Comparison of ENCODE assay signal across 8 cellular contexts in the genomic region with DNA sequence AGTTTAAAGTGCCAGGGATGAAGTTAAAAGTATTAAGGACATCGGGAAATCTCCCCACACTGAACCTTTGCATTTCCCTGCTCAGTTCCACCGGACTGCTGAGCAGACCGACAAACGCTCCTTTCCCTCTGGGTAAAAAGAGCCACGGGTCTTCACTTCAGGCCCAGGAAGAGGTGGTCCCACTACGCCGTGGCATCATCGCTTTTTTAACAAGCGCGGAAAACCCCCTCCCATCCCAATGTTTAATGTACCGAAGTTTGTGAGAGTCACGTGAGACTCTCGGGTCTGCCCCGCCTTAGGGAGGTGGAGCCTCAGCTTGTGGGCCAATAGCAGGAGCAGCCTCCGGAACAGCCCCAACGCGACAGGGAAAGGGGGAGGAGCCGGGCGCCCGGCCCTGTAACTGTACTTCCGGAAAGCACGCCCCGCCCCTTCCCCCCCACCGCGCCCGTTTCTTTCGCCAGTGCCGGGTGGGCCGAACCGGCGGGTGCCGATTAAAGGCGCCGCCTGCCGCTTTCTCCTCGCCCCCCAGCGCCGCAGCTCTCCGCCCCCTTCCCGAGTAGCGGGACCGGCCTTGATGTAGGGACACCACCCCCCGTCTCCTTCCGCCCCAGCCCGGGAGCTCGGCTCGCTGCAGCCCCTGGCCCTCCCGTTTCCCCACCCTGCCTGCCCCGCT. TPM values are rescaled to one million over a fixed set of nuclear protein-coding genes. Genes with fewer than 3 reads are reported as not detected.
DNase-seq lines count a peak whose midpoint lies in the region; ATAC-seq, FAIRE-seq and TF ChIP-seq lines count a peak whose summit lies in the region.

No MANE protein-coding gene starts in this region.

- POLR2A ChIA-PET in WTC11 (lab: Charles Lee) = interaction anchor here (0.5 to 1.9 kb wide), 10 partner anchors 10 to 230 kb away, joined by 3 to 17 read pairs (median 6); a partner anchor contains a TSS

- H3K27ac ChIP-seq in small intestine (ENCODE audit: low read depth in 1 of 2, low read length in 1 of 2) = peak overlapping the region; percentile 94 to 97

- no peaks in the 10 kb centered on the region for H3K36me3 Mint-ChIP-seq in WTC11

- H3K27me3 ChIP-seq in small intestine (ENCODE audit: control insufficient read depth in 2 of 2, insufficient read depth in 2 of 2, low read length in 2 of 2) = no peaks in the 10 kb centered on the region

- in situ Hi-C loops in ACHN (cut with HindIII; ENCODE audit: low pct_ligation_motif_present, low pct_unique_long_range_greater_than_20kb, low sequenced_read_pairs) = no loop called here

- no peaks in the 10 kb centered on the region for H3K36me3 ChIP-seq in small intestine (ENCODE audit: control insufficient read depth in 2 of 2, insufficient read depth in 2 of 2, low read length in 2 of 2)

- no peaks in the 10 kb centered on the region for H3K4me1 ChIP-seq in small intestine (ENCODE audit: control insufficient read depth in 2 of 2, insufficient read depth in 1 of 2, low read depth in 1 of 2, low read length in 1 of 2)

- peak overlapping the region; percentile 99 for H3K27ac Mint-ChIP-seq in WTC11

- H3K9me3 ChIP-seq in small intestine (ENCODE audit: control insufficient read depth, low read depth) = no peaks in the 10 kb centered on the region

- H3K4me3 ChIP-seq in cardiac fibroblast (replicated peaks in 1 of 2; ENCODE audit: low read depth in 2 of 2, low read length in 2 of 2) = peak overlapping the region; percentile 64 to 93
- peak overlapping the region; percentile 92 to 95 for H3K4me3 ChIP-seq in small intestine (ENCODE audit: low read depth in 1 of 2, low read length in 2 of 2)

- peaks cover 4% of the 10 kb centered on the region; the same call in 1 of the 2 replicates for H3K27me3 Mint-ChIP-seq in WTC11 (ENCODE audit: low read depth)

- H3K4me1 Mint-ChIP-seq in WTC11 = peaks cover 20% of the 10 kb centered on the region

- WGBS in small intestine, 3 donors = 0 to 1% (median 1%) methylated on average over 34 to 49 of the region's 49 CpGs

- peak overlapping the region; percentile 85 for H3K4me3 Mint-ChIP-seq in WTC11

- ATAC-seq in GM18873 (IDR thresholded peaks at IDR 0.05; ENCODE audit: low FRiP score, unreplicated experiment) (peak; percentile 41), HG03135 (IDR thresholded peaks at IDR 0.05; ENCODE audit: unreplicated experiment) (peak; percentile 50), WTC11 (peak; percentile 86)

- no peak for FAIRE-seq in small intestine (lab: Jason Lieb, UNC)

- CTCF ChIA-PET in WTC11 (lab: Charles Lee) = interaction anchor here (0.7 to 2.4 kb wide), 10 partner anchors 12 to 1601 kb away, joined by 3 to 11 read pairs (median 4); no protein-coding TSS in a partner anchor

- TF ChIP-seq CTCF in WTC11 (IDR thresholded peaks at IDR 0.05) = no peak
- no peak for TF ChIP-seq CTCF in cardiac fibroblast (IDR thresholded peaks at IDR 0.05; ENCODE audit: low read depth, low read length)

- DNase-seq in ACHN = peak; percentile 97
- DNase-seq in NCI-H2227 treated with DMSO at 0.1 percent for 48 hours (lab: John Stamatoyannopoulos, UW) = peak; percentile 92
- peak; percentile 99 for DNase-seq in WTC11 (ENCODE audit: low spot score)
- peak; percentile 97 to 99 for DNase-seq in cardiac fibroblast (ENCODE audit: low read depth in 2 of 2)
- peak; percentile 94 for DNase-seq in iPS-NIHi7 (ENCODE audit: extremely low spot score)
- peak; percentile 98 for DNase-seq in small intestine

- peaks cover under 1% of the 10 kb centered on the region; the same call in 1 of the 2 replicates for H3K9me3 Mint-ChIP-seq in WTC11

TF ChIP-seq in WTC11, 78 proteins besides CTCF, POLR2A, EP300 and RAD21 (continues in another document):
- TF ChIP-seq SP1 (CRISPR knock-in tag; conservative IDR thresholded peaks at IDR 0.05) = peak; percentile 94
- TF ChIP-seq, protein P1, sequence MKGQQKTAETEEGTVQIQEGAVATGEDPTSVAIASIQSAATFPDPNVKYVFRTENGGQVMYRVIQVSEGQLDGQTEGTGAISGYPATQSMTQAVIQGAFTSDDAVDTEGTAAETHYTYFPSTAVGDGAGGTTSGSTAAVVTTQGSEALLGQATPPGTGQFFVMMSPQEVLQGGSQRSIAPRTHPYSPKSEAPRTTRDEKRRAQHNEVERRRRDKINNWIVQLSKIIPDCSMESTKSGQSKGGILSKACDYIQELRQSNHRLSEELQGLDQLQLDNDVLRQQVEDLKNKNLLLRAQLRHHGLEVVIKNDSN (CRISPR knock-in tag; IDR thresholded peaks at IDR 0.05) = peak; percentile 91
- TF ChIP-seq MYBL2 (CRISPR knock-in tag; IDR thresholded peaks at IDR 0.05) = peak; percentile 56; the same call in 1 of the 2 replicates
- TF ChIP-seq TP53 (CRISPR knock-in tag; IDR thresholded peaks at IDR 0.05) = 0 out of 2 replicates have a peak, but pooled peaks have one; percentile 44
- TF ChIP-seq, protein P2, sequence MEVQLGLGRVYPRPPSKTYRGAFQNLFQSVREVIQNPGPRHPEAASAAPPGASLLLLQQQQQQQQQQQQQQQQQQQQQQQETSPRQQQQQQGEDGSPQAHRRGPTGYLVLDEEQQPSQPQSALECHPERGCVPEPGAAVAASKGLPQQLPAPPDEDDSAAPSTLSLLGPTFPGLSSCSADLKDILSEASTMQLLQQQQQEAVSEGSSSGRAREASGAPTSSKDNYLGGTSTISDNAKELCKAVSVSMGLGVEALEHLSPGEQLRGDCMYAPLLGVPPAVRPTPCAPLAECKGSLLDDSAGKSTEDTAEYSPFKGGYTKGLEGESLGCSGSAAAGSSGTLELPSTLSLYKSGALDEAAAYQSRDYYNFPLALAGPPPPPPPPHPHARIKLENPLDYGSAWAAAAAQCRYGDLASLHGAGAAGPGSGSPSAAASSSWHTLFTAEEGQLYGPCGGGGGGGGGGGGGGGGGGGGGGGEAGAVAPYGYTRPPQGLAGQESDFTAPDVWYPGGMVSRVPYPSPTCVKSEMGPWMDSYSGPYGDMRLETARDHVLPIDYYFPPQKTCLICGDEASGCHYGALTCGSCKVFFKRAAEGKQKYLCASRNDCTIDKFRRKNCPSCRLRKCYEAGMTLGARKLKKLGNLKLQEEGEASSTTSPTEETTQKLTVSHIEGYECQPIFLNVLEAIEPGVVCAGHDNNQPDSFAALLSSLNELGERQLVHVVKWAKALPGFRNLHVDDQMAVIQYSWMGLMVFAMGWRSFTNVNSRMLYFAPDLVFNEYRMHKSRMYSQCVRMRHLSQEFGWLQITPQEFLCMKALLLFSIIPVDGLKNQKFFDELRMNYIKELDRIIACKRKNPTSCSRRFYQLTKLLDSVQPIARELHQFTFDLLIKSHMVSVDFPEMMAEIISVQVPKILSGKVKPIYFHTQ (CRISPR knock-in tag; IDR thresholded peaks at IDR 0.05) = no peak
- 0 out of 2 replicates have a peak, but pooled peaks have one; percentile 81 for TF ChIP-seq ZNF232 (CRISPR knock-in tag; IDR thresholded peaks at IDR 0.05)
- TF ChIP-seq, protein P3, sequence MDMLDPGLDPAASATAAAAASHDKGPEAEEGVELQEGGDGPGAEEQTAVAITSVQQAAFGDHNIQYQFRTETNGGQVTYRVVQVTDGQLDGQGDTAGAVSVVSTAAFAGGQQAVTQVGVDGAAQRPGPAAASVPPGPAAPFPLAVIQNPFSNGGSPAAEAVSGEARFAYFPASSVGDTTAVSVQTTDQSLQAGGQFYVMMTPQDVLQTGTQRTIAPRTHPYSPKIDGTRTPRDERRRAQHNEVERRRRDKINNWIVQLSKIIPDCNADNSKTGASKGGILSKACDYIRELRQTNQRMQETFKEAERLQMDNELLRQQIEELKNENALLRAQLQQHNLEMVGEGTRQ (CRISPR knock-in tag; IDR thresholded peaks at IDR 0.05) = peak; percentile 93
- TF ChIP-seq, protein P4, sequence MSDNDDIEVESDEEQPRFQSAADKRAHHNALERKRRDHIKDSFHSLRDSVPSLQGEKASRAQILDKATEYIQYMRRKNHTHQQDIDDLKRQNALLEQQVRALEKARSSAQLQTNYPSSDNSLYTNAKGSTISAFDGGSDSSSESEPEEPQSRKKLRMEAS (CRISPR knock-in tag; IDR thresholded peaks at IDR 0.05) = peak; percentile 79
- no peak for TF ChIP-seq JUN (CRISPR knock-in tag; IDR thresholded peaks at IDR 0.05)
- no peak for TF ChIP-seq FOXJ3 (CRISPR knock-in tag; IDR thresholded peaks at IDR 0.05; ENCODE audit: borderline replicate concordance)
- TF ChIP-seq FOXP1 (CRISPR knock-in tag; IDR thresholded peaks at IDR 0.05; ENCODE audit: borderline replicate concordance) = peak; percentile 49; the same call in 1 of the 2 replicates
- TF ChIP-seq, protein P5, sequence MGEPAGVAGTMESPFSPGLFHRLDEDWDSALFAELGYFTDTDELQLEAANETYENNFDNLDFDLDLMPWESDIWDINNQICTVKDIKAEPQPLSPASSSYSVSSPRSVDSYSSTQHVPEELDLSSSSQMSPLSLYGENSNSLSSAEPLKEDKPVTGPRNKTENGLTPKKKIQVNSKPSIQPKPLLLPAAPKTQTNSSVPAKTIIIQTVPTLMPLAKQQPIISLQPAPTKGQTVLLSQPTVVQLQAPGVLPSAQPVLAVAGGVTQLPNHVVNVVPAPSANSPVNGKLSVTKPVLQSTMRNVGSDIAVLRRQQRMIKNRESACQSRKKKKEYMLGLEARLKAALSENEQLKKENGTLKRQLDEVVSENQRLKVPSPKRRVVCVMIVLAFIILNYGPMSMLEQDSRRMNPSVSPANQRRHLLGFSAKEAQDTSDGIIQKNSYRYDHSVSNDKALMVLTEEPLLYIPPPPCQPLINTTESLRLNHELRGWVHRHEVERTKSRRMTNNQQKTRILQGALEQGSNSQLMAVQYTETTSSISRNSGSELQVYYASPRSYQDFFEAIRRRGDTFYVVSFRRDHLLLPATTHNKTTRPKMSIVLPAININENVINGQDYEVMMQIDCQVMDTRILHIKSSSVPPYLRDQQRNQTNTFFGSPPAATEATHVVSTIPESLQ (CRISPR knock-in tag; IDR thresholded peaks at IDR 0.05) = no peak
- peak; percentile 30; the same call in 1 of the 2 replicates for TF ChIP-seq GABPB1 (CRISPR knock-in tag; IDR thresholded peaks at IDR 0.05)
- TF ChIP-seq OVOL2 (CRISPR knock-in tag; IDR thresholded peaks at IDR 0.05; ENCODE audit: borderline replicate concordance) = no peak
- peak; percentile 25; the same call in 1 of the 2 replicates for TF ChIP-seq NFYB (CRISPR knock-in tag; conservative IDR thresholded peaks at IDR 0.05; ENCODE audit: low read depth)

RNA-seq across cellular contexts. Expression of a gene that starts 2.3 kb away (rescaled TPM):
- 36.3 to 40.3 TPM (median 36.8 TPM) in 3 replicates for total RNA-seq in WTC11 (2021)
- polyA plus RNA-seq in small intestine = 10 to 100 TPM; 38.1 to 65.1 (median 39.8) TPM

Comparison
In these comparisons a context has a peak if more than half of its experiments do, and no peak if none do; other contexts are left out.
1. Peak in every context shown above with its lines: DNase-seq, ATAC-seq, H3K4me3 ChIP-seq and H3K27ac ChIP-seq.